ENCODE assay signal across 27 cellular contexts in genomic region chr2:84757648-84758047, GRCh38.
"Had no signal": no experiment of that assay in that cellular context is flagged by ENCODE, and none has a peak within 500 bp of the region (broad histone marks: within the 10 kb centered on the region; RNA-seq: fewer than 3 reads in every experiment).

No MANE protein-coding gene starts in this region.

- H3K9me3 ChIP-seq: ovary, right lobe of liver, thyroid gland, upper lobe of left lung, vagina had no signal

- H3K27ac Mint-ChIP-seq: nephron; neural progenitor cell; progenitor cell of endocrine pancreas; stimulated activated effector memory CD8-positive, alpha-beta T cell treated with anti-CD3 and anti-CD28 coated beads, Interleukin-12 subunit alpha, Interleukin-12 subunit beta, amount 100 ng/mL, for 72 hours; stimulated activated naive B cell treated with anti-CD40 and anti-IgM and Interleukin-4, amounts not matched to agents 10 μg/mL and 1 μg/mL and 100 μg/mL, for 72 hours; stimulated activated naive CD8-positive, alpha-beta T cell treated with anti-CD3 and anti-CD28 coated beads, Interleukin-15, Interleukin-2, amounts not matched to agents 100 ng/mL and 50 ng/mL, for 24 hours had no signal

- H2AFZ ChIP-seq: neural progenitor cell, parathyroid adenoma had no signal

- H3K4me1 Mint-ChIP-seq: nephron; neural progenitor cell; stimulated activated naive B cell treated with anti-CD40 and anti-IgM and Interleukin-4, amounts not matched to agents 10 μg/mL and 1 μg/mL and 100 μg/mL, for 72 hours had no signal

- H3K36me3 Mint-ChIP-seq: neural progenitor cell; stimulated activated effector memory CD8-positive, alpha-beta T cell treated with anti-CD3 and anti-CD28 coated beads, Interleukin-12 subunit alpha, Interleukin-12 subunit beta, amount 100 ng/mL, for 72 hours; stimulated activated naive B cell treated with anti-CD40 and anti-IgM and Interleukin-4, amounts not matched to agents 10 μg/mL and 1 μg/mL and 100 μg/mL, for 72 hours had no signal

- H3K27me3 ChIP-seq: neural progenitor cell, ovary, right lobe of liver, sigmoid colon, stomach, thyroid gland, tibial nerve, upper lobe of left lung, vagina had no signal

- H3K9me3 Mint-ChIP-seq: neural progenitor cell; stimulated activated effector memory CD8-positive, alpha-beta T cell treated with anti-CD3 and anti-CD28 coated beads, Interleukin-12 subunit alpha, Interleukin-12 subunit beta, amount 100 ng/mL, for 72 hours; stimulated activated naive B cell treated with anti-CD40 and anti-IgM and Interleukin-4, amounts not matched to agents 10 μg/mL and 1 μg/mL and 100 μg/mL, for 72 hours; stimulated activated naive CD8-positive, alpha-beta T cell treated with anti-CD3 and anti-CD28 coated beads, Interleukin-15, Interleukin-2, amounts not matched to agents 100 ng/mL and 50 ng/mL, for 24 hours had no signal

- H3K4me1 ChIP-seq: neural progenitor cell, parathyroid adenoma, psoas muscle, right lobe of liver, sigmoid colon, stomach, thyroid gland, tibial nerve, upper lobe of left lung, vagina had no signal

- H3K27ac ChIP-seq: neural progenitor cell, ovary, parathyroid adenoma, psoas muscle, right lobe of liver, sigmoid colon, stomach, thoracic aorta, thyroid gland, tibial nerve, upper lobe of left lung, vagina had no signal

- ATAC-seq: psoas muscle; right cardiac atrium; right lobe of liver; stimulated activated effector memory CD8-positive, alpha-beta T cell treated with anti-CD3 and anti-CD28 coated beads, Interleukin-12 subunit alpha, Interleukin-12 subunit beta, amount 100 ng/mL, for 72 hours; stimulated activated naive B cell treated with anti-CD40 and anti-IgM and Interleukin-4, amounts not matched to agents 10 μg/mL and 1 μg/mL and 100 μg/mL, for 72 hours had no signal

- H3K27me3 Mint-ChIP-seq: progenitor cell of endocrine pancreas; stimulated activated naive CD8-positive, alpha-beta T cell treated with anti-CD3 and anti-CD28 coated beads, Interleukin-15, Interleukin-2, amounts not matched to agents 100 ng/mL and 50 ng/mL, for 24 hours had no signal

- H3K4me2 ChIP-seq: neural progenitor cell had no signal

- DNase-seq: occipital lobe; ovary; posterior cingulate gyrus; psoas muscle; right cardiac atrium; right lobe of liver; sigmoid colon; small intestine; stimulated activated CD4-positive, alpha-beta T cell treated with anti-CD3 and anti-CD28 coated beads, Interleukin-15, amount 100 ng/mL, for 24 hours; stimulated activated CD4-positive, alpha-beta T cell treated with anti-CD3 and anti-CD28 coated beads, Interleukin-2, amount 100 ng/mL, for 24 hours; stimulated activated CD4-positive, alpha-beta T cell treated with anti-CD3 and anti-CD28 coated beads, Interleukin-2, amount 100 ng/mL, for 48 hours; stimulated activated CD4-positive, alpha-beta T cell treated with anti-CD3 and anti-CD28 coated beads, Interleukin-4, amount 100 ng/mL, for 24 hours; stimulated activated naive B cell treated with anti-CD40 and anti-IgM and Interleukin-4, amounts not matched to agents 10 μg/mL and 1 μg/mL and 100 μg/mL, for 72 hours; stimulated activated naive CD4-positive, alpha-beta T cell treated with Interleukin-2 at 50 U/mL for 16 hours; stomach; thyroid gland; trophoblast cell; upper lobe of left lung had no signal

- H3K9ac ChIP-seq: neural progenitor cell, parathyroid adenoma had no signal

- H3K36me3 ChIP-seq: neural progenitor cell, ovary, right lobe of liver, sigmoid colon, stomach, thoracic aorta, thyroid gland, tibial nerve, upper lobe of left lung, vagina had no signal

- H3K4me3 ChIP-seq: neural progenitor cell, ovary, psoas muscle, right lobe of liver, sigmoid colon, stomach, thoracic aorta, thyroid gland, tibial nerve, upper lobe of left lung, vagina had no signal

- H3K4me3 Mint-ChIP-seq: nephron; neural progenitor cell; stimulated activated effector memory CD8-positive, alpha-beta T cell treated with anti-CD3 and anti-CD28 coated beads, Interleukin-12 subunit alpha, Interleukin-12 subunit beta, amount 100 ng/mL, for 72 hours; stimulated activated naive B cell treated with anti-CD40 and anti-IgM and Interleukin-4, amounts not matched to agents 10 μg/mL and 1 μg/mL and 100 μg/mL, for 72 hours; stimulated activated naive CD8-positive, alpha-beta T cell treated with anti-CD3 and anti-CD28 coated beads, Interleukin-15, Interleukin-2, amounts not matched to agents 100 ng/mL and 50 ng/mL, for 24 hours had no signal

- H3K79me2 ChIP-seq: parathyroid adenoma had no signal
